In the genomic region with DNA sequence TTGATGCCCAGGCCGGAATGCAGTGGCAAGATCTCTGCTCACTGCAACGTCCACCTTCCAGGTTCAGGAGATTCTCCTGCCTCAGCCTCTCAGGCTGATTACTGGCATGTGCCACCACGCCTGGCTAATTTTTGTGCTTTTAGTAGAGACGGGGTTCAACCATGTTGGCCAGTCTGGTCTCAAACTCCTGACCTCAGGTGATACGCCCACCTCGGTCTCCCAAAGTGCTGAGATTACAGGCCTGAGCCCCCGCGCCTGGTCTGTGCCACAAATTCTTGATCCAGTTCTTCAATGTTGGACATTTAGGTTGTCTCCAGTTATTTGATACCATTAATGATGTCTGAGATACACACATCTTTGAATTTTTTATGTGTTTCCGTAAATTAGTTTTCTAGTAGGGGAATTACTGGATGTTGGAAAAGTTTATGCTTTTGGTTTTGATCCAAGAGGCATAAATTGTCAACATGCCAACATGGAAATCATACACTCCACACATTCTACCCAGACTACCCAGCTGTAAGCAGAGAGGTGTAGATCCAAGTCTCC, we compare ENCODE assay signal across 8 cellular contexts. TPM values are rescaled to one million over a fixed set of nuclear protein-coding genes. Genes with fewer than 3 reads are reported as not detected.
A peak's percentile ranks its signal among the peaks of the same experiment; 100 is the strongest.
DNase-seq lines count a peak whose midpoint lies in the region; ATAC-seq, FAIRE-seq and TF ChIP-seq lines count a peak whose summit lies in the region.

No MANE protein-coding gene starts in this region.

- ATAC-seq in GM21825 (IDR thresholded peaks at IDR 0.05; ENCODE audit: unreplicated experiment), result no peak

- H3K9me3 Mint-ChIP-seq in CD14-positive monocyte, result peaks cover 0 to 13% (median 2%) of the 10 kb centered on the region in 7 donors

- H3K18ac ChIP-seq in H1 (ENCODE audit: extremely low read depth, low read length), result no peak overlapping the region

- H3K27ac Mint-ChIP-seq in CD14-positive monocyte, result peak overlapping the region; percentile 86 to 95 (median 93)

- peaks cover 2 to 12% of the 10 kb centered on the region in 2 experiments for H4K20me1 ChIP-seq in H1 (replicated peaks in 1 of 2; ENCODE audit: control insufficient read depth in 1 of 2, insufficient read depth in 2 of 2, low read length in 2 of 2)
- H4K20me1 ChIP-seq in neural cell (ENCODE audit: insufficient read depth), result no peaks in the 10 kb centered on the region

- TF ChIP-seq RAD21 in H1 (IDR thresholded peaks at IDR 0.05 in 1 of 2, conservative IDR thresholded peaks at IDR 0.05 in 1 of 2; ENCODE audit: low read depth in 2 of 2, low read length in 2 of 2) (no peak; a peak in 1 of 4 replicates), neural cell (conservative IDR thresholded peaks at IDR 0.05) (no peak)

- H3F3A ChIP-seq in neural cell (ENCODE audit: insufficient read depth, low read length, poor library complexity, severe bottlenecking), result peaks cover 4% of the 10 kb centered on the region

- peaks cover 9 to 11% of the 10 kb centered on the region in 2 donors for H3K36me3 Mint-ChIP-seq in CD14-positive monocyte

- H3K27me3 ChIP-seq in NT2/D1 (ENCODE audit: insufficient read depth, insufficient read length), result no peaks in the 10 kb centered on the region
- no peaks in the 10 kb centered on the region for H3K27me3 ChIP-seq in H1 (replicated peaks in 1 of 4; ENCODE audit: control insufficient read depth in 3 of 4, extremely low read depth in 1 of 4, insufficient read depth in 3 of 4, low read length in 3 of 4)
- H3K27me3 ChIP-seq in neural cell (ENCODE audit: insufficient read depth, low read depth, low read length), result no peaks in the 10 kb centered on the region

- H2BK5ac ChIP-seq in H1 (ENCODE audit: low read depth, low read length), result no peak overlapping the region

- TF ChIP-seq CTCF in CD14-positive monocyte (IDR thresholded peaks at IDR 0.05) (no peak), H1 (IDR thresholded peaks at IDR 0.05; ENCODE audit: control extremely low read depth in 1 of 3, insufficient read depth in 1 of 3, low read depth in 1 of 3, low read length in 3 of 3) (peak in 1 of 3 experiments; percentile 30; a peak in 2 of 4 replicates), neural cell (IDR thresholded peaks at IDR 0.05; ENCODE audit: poor library complexity, severe bottlenecking) (peak; percentile 70)

- peaks cover 38% of the 10 kb centered on the region for H3K4me1 Mint-ChIP-seq in CD14-positive monocyte

- peaks cover 2% of the 10 kb centered on the region for H3K79me1 ChIP-seq in H1 (ENCODE audit: low read depth, low read length)

- H3K4ac ChIP-seq in H1 (replicated peaks; ENCODE audit: insufficient read length, low read depth, low read length), result no peak overlapping the region

- H3K27me3 Mint-ChIP-seq in CD14-positive monocyte (ENCODE audit: low read depth in 3 of 3), result peaks cover 0 to 2% (median 0%) of the 10 kb centered on the region in 3 donors

- CTCF ChIA-PET in H1 (lab: Charles Lee; ENCODE audit: partially characterized antibody), result interaction anchor here (0.9 to 2.0 kb wide), 5 partner anchors 22 to 97 kb away, joined by 3 to 5 read pairs (median 4); partner anchors contain the start of gene SLC25A30

- H3K9me2 ChIP-seq in neural cell (ENCODE audit: insufficient read depth, low read length), result no peaks in the 10 kb centered on the region

- no peak for DNase-seq in CD14-positive monocyte (ENCODE audit: low spot score)
- no peak for DNase-seq in NT2/D1 (ENCODE audit: low read depth, low spot score)
- DNase-seq in H1 (ENCODE audit: low read depth in 1 of 2, low spot score in 2 of 2), result no peak
- DNase-seq in DMS 273 treated with DMSO at 0.1 percent for 48 hours (lab: John Stamatoyannopoulos, UW), result no peak
- DNase-seq in DMS114 treated with DMSO at 0.1 percent for 48 hours (lab: John Stamatoyannopoulos, UW; ENCODE audit: unreplicated experiment), result no peak
- DNase-seq in GDM1 (lab: John Stamatoyannopoulos, UW), result no peak

- WGBS in H1 (ENCODE audit: extremely low coverage in 1 of 2, insufficient coverage in 1 of 2, insufficient read length in 1 of 2, insufficient replicate concordance in 2 of 2, low coverage in 1 of 2, low lambda C conversion rate in 2 of 2, missing lambda C conversion rate in 1 of 2), 2 experiments, result 93% methylated on average over 9 of the region's 9 CpGs; no CpG with 5 or more reads in 1 of the 2 experiments

- peak overlapping the region; percentile 68 for H4K5ac ChIP-seq in H1 (ENCODE audit: insufficient read length, low read depth, low read length)

- H3K4me1 ChIP-seq in NT2/D1 (ENCODE audit: insufficient read depth, insufficient read length), result no peaks in the 10 kb centered on the region
- H3K4me1 ChIP-seq in H1 (replicated peaks in 1 of 4; ENCODE audit: control insufficient read depth in 3 of 4, insufficient read depth in 4 of 4, low read length in 3 of 4), result peaks cover 0 to 3% (median 1%) of the 10 kb centered on the region in 4 experiments; a peak in 3 of 7 replicates

- POLR2A ChIA-PET in H1 (lab: Charles Lee; ENCODE audit: partially characterized antibody), result interaction anchor here (1.0 to 2.4 kb wide), 10 partner anchors 9 to 127 kb away, joined by 3 to 8 read pairs (median 4); partner anchors contain the start of genes SLC25A30 and TPT1

- H3K4me3 ChIP-seq in NT2/D1 (ENCODE audit: insufficient read length, low read depth), result peak overlapping the region; percentile 92
- H3K4me3 ChIP-seq in H1 (ENCODE audit: extremely low read depth in 1 of 4, insufficient read depth in 2 of 4, low read depth in 3 of 4, low read length in 4 of 4), result peak overlapping the region; percentile 91 to 96 (median 94)
- peak overlapping the region; percentile 79 for H3K4me3 ChIP-seq in neural cell (ENCODE audit: low read length)

- H2BK12ac ChIP-seq in H1 (ENCODE audit: low read depth, low read length), result no peak overlapping the region

- H2AFZ ChIP-seq in H1 (ENCODE audit: low read length) (peak overlapping the region; percentile 82), neural cell (ENCODE audit: low read depth, low read length) (peak overlapping the region; percentile 58)

- H3K14ac ChIP-seq in H1 (ENCODE audit: insufficient read length), result no peak overlapping the region

- H3K27ac ChIP-seq in H1 (ENCODE audit: low read depth, low read length) (no peak overlapping the region), neural cell (ENCODE audit: low read length) (peak overlapping the region; percentile 95)

- H3K4me2 ChIP-seq in H1 (ENCODE audit: insufficient read depth in 1 of 2, low read depth in 2 of 2, low read length in 2 of 2) (peak overlapping the region; percentile 55 to 96), neural cell (ENCODE audit: low read length) (peak overlapping the region; percentile 72)

- H3K23me2 ChIP-seq in H1 (ENCODE audit: low read depth, low read length), result peaks cover 6% of the 10 kb centered on the region

- TF ChIP-seq POLR2A in H1 (IDR thresholded peaks at IDR 0.05; ENCODE audit: control extremely low read depth in 1 of 2, low read depth in 2 of 2, low read length in 2 of 2), result no peak

- H2AK5ac ChIP-seq in H1 (ENCODE audit: low read depth, low read length), result no peak overlapping the region

- no peak overlapping the region for H3K23ac ChIP-seq in H1 (ENCODE audit: insufficient read length)

- H3K9ac ChIP-seq in NT2/D1 (ENCODE audit: insufficient read length, low read depth) (peak overlapping the region; percentile 51), H1 (replicated peaks in 1 of 4; ENCODE audit: extremely low read depth in 1 of 4, low read depth in 3 of 4, low read length in 3 of 4) (peak overlapping the region in 1 of 4 experiments; percentile 64; a peak in 3 of 7 replicates), neural cell (ENCODE audit: low read length) (peak overlapping the region; percentile 96)

- FAIRE-seq in H1 (lab: Jason Lieb, UNC), result no peak

- TF ChIP-seq EP300 in H1 (IDR thresholded peaks at IDR 0.05; ENCODE audit: borderline replicate concordance in 1 of 2, low read depth in 2 of 2, low read length in 2 of 2), result no peak
- no peak for TF ChIP-seq EP300 in neural cell (conservative IDR thresholded peaks at IDR 0.05; ENCODE audit: poor library complexity, severe bottlenecking)

- H2BK120ac ChIP-seq in H1 (replicated peaks; ENCODE audit: low read depth, low read length), result no peak overlapping the region

- no peak overlapping the region for H2BK20ac ChIP-seq in H1 (ENCODE audit: low read length)

- no peak overlapping the region for H4K91ac ChIP-seq in H1 (replicated peaks; ENCODE audit: insufficient read length, low read length)

- intact Hi-C loops in CD14-positive monocyte (cut with micrococcal nuclease), result loop anchor here in 1 of 2 donors (10.0 kb wide), 1 partner anchor 119 kb away; the partner anchor contains the start of gene TPT1

- H2BK15ac ChIP-seq in H1 (ENCODE audit: low read length), result no peak overlapping the region

- H4K8ac ChIP-seq in H1 (ENCODE audit: extremely low read depth, insufficient read depth, low read length), result peak overlapping the region; percentile 74

- H3K9me3 ChIP-seq in NT2/D1 (ENCODE audit: insufficient read depth, low read length) (no peaks in the 10 kb centered on the region), H1 (ENCODE audit: insufficient read depth in 2 of 2, low read depth in 1 of 2, low read length in 1 of 2) (no peaks in the 10 kb centered on the region), neural cell (ENCODE audit: low read length) (no peaks in the 10 kb centered on the region)

- H3K36me3 ChIP-seq in NT2/D1 (ENCODE audit: insufficient read depth, insufficient read length, low read length) (peaks cover 5% of the 10 kb centered on the region), H1 (ENCODE audit: control insufficient read depth in 2 of 4, insufficient read depth in 4 of 4, low read length in 3 of 4) (no peaks in the 10 kb centered on the region), neural cell (ENCODE audit: insufficient read depth, low read length) (no peaks in the 10 kb centered on the region)

- H3K56ac ChIP-seq in H1 (replicated peaks; ENCODE audit: insufficient read length, low read depth, low read length), result no peak overlapping the region

- peak overlapping the region; percentile 94 to 95 for H3K4me3 Mint-ChIP-seq in CD14-positive monocyte

- H3K79me2 ChIP-seq in H1 (ENCODE audit: control insufficient read depth in 1 of 2, insufficient read depth in 2 of 2, low read length in 2 of 2), result peaks cover 4 to 39% of the 10 kb centered on the region in 2 experiments; a peak in 3 of 4 replicates
- H3K79me2 ChIP-seq in neural cell (replicated peaks; ENCODE audit: insufficient read depth, low read length), result peaks cover 37% of the 10 kb centered on the region

RNA-seq across cellular contexts. Expression of gene COG3, which starts 0.5 kb away (rescaled TPM):
- polyA plus RNA-seq in CD14-positive monocyte, result 10 to 100 TPM; 12.3 to 12.9 TPM
- 12.7 and 15.0 TPM in 2 replicates for total RNA-seq in H1 (2021; fragmentation: NEBNext Ultra II Directional; extraction: Animal tissue kit (Norgen Biotek cat#: 25700))
- 8.6 and 13.5 TPM in 2 replicates for polyA plus RNA-seq in H1 (2011; rRNA removed)
- polyA plus RNA-seq in H1 (2011; cell fraction: cytosol; rRNA removed), result 12.0 TPM
- polyA plus RNA-seq in H1 (2011; cell fraction: nucleus; rRNA removed), result 17.6 TPM
- 10.2 to 12.7 TPM (median 11.0 TPM) in 4 replicates for polyA plus RNA-seq in H1 (2012, experiment 1 of 2)
- polyA plus RNA-seq in H1 (2012, experiment 2 of 2), result 1.5 TPM
- 10.3 TPM for polyA plus RNA-seq in H1 (2013, experiment 1 of 2)
- polyA plus RNA-seq in H1 (2013, experiment 2 of 2), result 9.8 TPM
- 13.6 and 22.3 TPM in 2 replicates for polyA minus RNA-seq in H1 (2011; rRNA and poly(A)+ RNA removed)
- polyA minus RNA-seq in H1 (2011; cell fraction: cytosol; rRNA and poly(A)+ RNA removed), result 8.7 TPM
- polyA minus RNA-seq in H1 (2011; cell fraction: nucleus; rRNA and poly(A)+ RNA removed), result 53.1 TPM
- polyA plus RNA-seq in neural cell, result 80.5 and 90.2 TPM in 2 replicates
- 85.7 and 90.3 TPM in 2 replicates for polyA minus RNA-seq in neural cell

RNA-seq across cellular contexts. Expression of gene SLC25A30, which starts 46.0 kb away (rescaled TPM):
- polyA plus RNA-seq in CD14-positive monocyte (1 to 10 TPM in 1 of 2 donors, under 1 TPM in 1; 0.92 to 2.3 TPM), H1 (2011; rRNA removed) (2.1 and 2.5 TPM in 2 replicates), neural cell (3.9 and 4.9 TPM in 2 replicates)
- 7.4 and 8.7 TPM in 2 replicates for total RNA-seq in H1 (2021; fragmentation: NEBNext Ultra II Directional; extraction: Animal tissue kit (Norgen Biotek cat#: 25700))
- 2.7 TPM for polyA plus RNA-seq in H1 (2011; cell fraction: cytosol; rRNA removed)
- 1.4 TPM for polyA plus RNA-seq in H1 (2011; cell fraction: nucleus; rRNA removed)
- polyA plus RNA-seq in H1 (2012, experiment 1 of 2), result 4.1 to 6.2 TPM (median 5.0 TPM) in 4 replicates
- 0.37 TPM for polyA plus RNA-seq in H1 (2012, experiment 2 of 2)
- 6.0 TPM for polyA plus RNA-seq in H1 (2013, experiment 1 of 2)
- polyA plus RNA-seq in H1 (2013, experiment 2 of 2), result 5.6 TPM
- 14.0 and 14.9 TPM in 2 replicates for polyA minus RNA-seq in H1 (2011; rRNA and poly(A)+ RNA removed)
- polyA minus RNA-seq in H1 (2011; cell fraction: cytosol; rRNA and poly(A)+ RNA removed), result 7.4 TPM
- polyA minus RNA-seq in H1 (2011; cell fraction: nucleus; rRNA and poly(A)+ RNA removed), result 4.7 TPM
- 7.5 and 9.8 TPM in 2 replicates for polyA minus RNA-seq in neural cell
